10 cellular contexts compared by ENCODE assay signal in the genomic region with DNA sequence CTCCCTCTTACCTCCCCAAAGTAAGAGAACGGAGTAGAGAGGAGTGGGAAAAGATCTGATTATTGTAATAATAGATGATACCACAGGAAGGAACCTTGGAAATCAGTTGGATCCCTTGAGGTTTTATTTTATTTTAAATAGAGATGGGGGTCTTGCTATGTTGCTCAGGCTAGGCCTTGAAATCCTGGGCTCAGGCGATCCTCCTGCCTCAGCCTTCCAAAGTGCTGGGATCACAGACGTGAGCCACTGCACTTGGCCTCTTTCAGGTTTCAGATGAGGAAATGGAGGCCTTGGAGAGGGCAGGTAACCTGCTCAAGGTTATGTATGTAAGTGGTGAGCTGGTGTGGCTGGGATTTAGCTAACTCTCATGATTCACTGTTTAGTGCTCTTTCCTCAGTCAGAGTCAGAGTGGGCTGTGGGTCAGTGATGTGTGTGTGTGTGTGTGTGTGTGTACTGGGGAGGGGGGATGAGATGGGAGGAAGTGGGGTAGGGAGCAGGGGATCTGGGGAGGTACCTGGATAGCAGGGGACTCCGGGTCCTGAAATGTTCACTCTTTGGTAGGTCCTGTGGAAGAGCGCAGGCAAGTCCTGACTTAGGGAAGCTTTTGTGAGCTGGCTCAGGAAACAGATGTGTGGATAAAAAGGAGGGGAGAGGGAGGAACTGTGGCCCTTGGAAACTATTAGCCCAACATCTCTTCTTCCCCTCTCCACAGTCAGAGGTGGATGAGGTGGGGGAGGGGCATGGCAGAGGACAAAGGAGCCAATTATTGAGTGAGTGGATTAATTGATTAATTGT. TPM values are rescaled to one million over a fixed set of nuclear protein-coding genes. Genes with fewer than 3 reads are reported as not detected.
DNase-seq lines count a peak whose midpoint lies in the region; ATAC-seq and TF ChIP-seq lines count a peak whose summit lies in the region.
"Had no signal": no experiment of that assay in that cellular context is flagged by ENCODE, and none has a peak within 500 bp of the region (broad histone marks: within the 10 kb centered on the region; RNA-seq: fewer than 3 reads in every experiment).

No MANE protein-coding gene starts in this region.

- peaks cover 39% of the 10 kb centered on the region for H3K27me3 Mint-ChIP-seq in T-helper 2 cell treated with Interferon-gamma antibody and Interleukin-4, amounts not matched to agents 5 μg/mL and 100 μg/mL, for 36 hours (ENCODE audit: low read depth)

- H3K9me3 Mint-ChIP-seq in T-helper 2 cell treated with Interferon-gamma antibody and Interleukin-4, amounts not matched to agents 5 μg/mL and 100 μg/mL, for 36 hours: no peaks in the 10 kb centered on the region

- 86% methylated on average over 3 to 4 of the region's 5 CpGs for WGBS in gastroesophageal sphincter (ENCODE audit: low coverage in 1 of 2), 2 donors

- H3K4me3 ChIP-seq in NT2/D1 (ENCODE audit: insufficient read length, low read depth) (peak overlapping the region; percentile 10), gastroesophageal sphincter (no peak overlapping the region), skeletal muscle satellite cell (ENCODE audit: low read length) (peak overlapping the region; percentile 51)

- H3K36me3 ChIP-seq in NT2/D1 (ENCODE audit: insufficient read depth, insufficient read length, low read length) (no peaks in the 10 kb centered on the region), gastroesophageal sphincter (no peaks in the 10 kb centered on the region), skeletal muscle satellite cell (ENCODE audit: insufficient read depth, low read length) (no peaks in the 10 kb centered on the region)

- H3K4me1 ChIP-seq in NT2/D1 (ENCODE audit: insufficient read depth, insufficient read length) (no peaks in the 10 kb centered on the region), gastroesophageal sphincter (peaks cover 0 to 25% (median 7%) of the 10 kb centered on the region in 3 donors), skeletal muscle satellite cell (ENCODE audit: control insufficient read depth, insufficient read depth, low read length) (peaks cover 11% of the 10 kb centered on the region)

- TF ChIP-seq CTCF in gastroesophageal sphincter (IDR thresholded peaks at IDR 0.05): no peak

- no peak for TF ChIP-seq POLR2A in gastroesophageal sphincter (IDR thresholded peaks at IDR 0.05)

- no peak for DNase-seq in T-helper 2 cell treated with Interferon-gamma antibody and Interleukin-4, amounts not matched to agents 5 μg/mL and 100 μg/mL, for 36 hours (ENCODE audit: low spot score)
- DNase-seq in T-helper 2 cell (no peak), NT2/D1 (ENCODE audit: low read depth, low spot score) (no peak), SKM-1 (lab: John Stamatoyannopoulos, UW; ENCODE audit: unreplicated experiment) (no peak)
- DNase-seq in activated effector memory CD4-positive, alpha-beta T cell treated with anti-CD3 and anti-CD28 coated beads, Interleukin-2, amount 50 U/mL, for 16 hours: no peak

- no peaks in the 10 kb centered on the region for H3K36me3 Mint-ChIP-seq in T-helper 2 cell treated with Interferon-gamma antibody and Interleukin-4, amounts not matched to agents 5 μg/mL and 100 μg/mL, for 36 hours (ENCODE audit: low read depth)

- H3K4me3 Mint-ChIP-seq in T-helper 2 cell treated with Interferon-gamma antibody and Interleukin-4, amounts not matched to agents 5 μg/mL and 100 μg/mL, for 36 hours: peak overlapping the region; percentile 52

- H3K4me1 Mint-ChIP-seq in T-helper 2 cell treated with Interferon-gamma antibody and Interleukin-4, amounts not matched to agents 5 μg/mL and 100 μg/mL, for 36 hours (ENCODE audit: low read depth): peaks cover 19% of the 10 kb centered on the region

- peaks cover 67% of the 10 kb centered on the region for H3K27me3 ChIP-seq in NT2/D1 (ENCODE audit: insufficient read depth, insufficient read length)
- H3K27me3 ChIP-seq in gastroesophageal sphincter: peaks cover 57% of the 10 kb centered on the region
- H3K27me3 ChIP-seq in skeletal muscle satellite cell (ENCODE audit: control insufficient read depth, insufficient read depth, low read length): peaks cover 68% of the 10 kb centered on the region

- H3K27ac ChIP-seq in gastroesophageal sphincter: no peak overlapping the region

- H3K27ac Mint-ChIP-seq in T-helper 2 cell treated with Interferon-gamma antibody and Interleukin-4, amounts not matched to agents 5 μg/mL and 100 μg/mL, for 36 hours: no peak overlapping the region

- H3K9ac ChIP-seq in NT2/D1 (ENCODE audit: insufficient read length, low read depth) (no peak overlapping the region), skeletal muscle satellite cell (ENCODE audit: low read depth, low read length) (no peak overlapping the region)

- H3K4me2 ChIP-seq in skeletal muscle satellite cell (ENCODE audit: low read length): peak overlapping the region; percentile 75

- ATAC-seq in gastroesophageal sphincter (peak; percentile 9), GM19023 (IDR thresholded peaks at IDR 0.05; ENCODE audit: unreplicated experiment) (no peak)

- H3K9me3 ChIP-seq in NT2/D1 (ENCODE audit: insufficient read depth, low read length) (no peaks in the 10 kb centered on the region), gastroesophageal sphincter (no peaks in the 10 kb centered on the region), skeletal muscle satellite cell (replicated peaks; ENCODE audit: low read length) (no peaks in the 10 kb centered on the region)

- TF ChIP-seq EP300 in gastroesophageal sphincter (IDR thresholded peaks at IDR 0.05): no peak

RNA-seq across cellular contexts. Expression of a gene that starts 4.7 kb away (rescaled TPM):
- total RNA-seq in gastroesophageal sphincter: 1 to 10 TPM in 1 of 4 donors, not detected in 3; 1.4 TPM
- not detected in 2 replicates for total RNA-seq in skeletal muscle satellite cell (2012; rRNA removed)
- total RNA-seq: kidney, SK-MEL-5 had no signal

RNA-seq across cellular contexts. Expression of a gene that starts 29.2 kb away (rescaled TPM):
- total RNA-seq in gastroesophageal sphincter: 100 to 1,000 TPM; 400 to 469 (median 424) TPM
- 41.8 and 47.8 TPM in 2 replicates for total RNA-seq in skeletal muscle satellite cell (2012; rRNA removed)

Comparison
In these comparisons a context has a peak if more than half of its experiments do, and no peak if none do; other contexts are left out.
1. H3K4me3 ChIP-seq: peak in NT2/D1 (single experiment) and skeletal muscle satellite cell (single experiment); none in gastroesophageal sphincter (0 of 2).